ENCODE assay signal across 1 cellular context in genomic region chr4:11214281-11214680, GRCh38.
TF ChIP-seq lines count a peak whose summit lies in the region.

No MANE protein-coding gene starts in this region.

TF ChIP-seq in HepG2, 621 proteins besides CTCF, POLR2A, EP300 and RAD21 (continued from another document):
- TF ChIP-seq GPBP1L1 (CRISPR knock-in tag; IDR thresholded peaks at IDR 0.05) (no peak), ZNF841 (CRISPR knock-in tag; IDR thresholded peaks at IDR 0.05; ENCODE audit: borderline replicate concordance) (no peak), PRDM10 (CRISPR knock-in tag; IDR thresholded peaks at IDR 0.05; ENCODE audit: low read depth) (no peak)
